In genomic region chr1:182146286-182146685, GRCh38 we compare ENCODE assay signal across 1 cellular context.
TF ChIP-seq lines count a peak whose summit lies in the region.

No MANE protein-coding gene starts in this region.

TF ChIP-seq in HepG2, 621 proteins besides CTCF, POLR2A, EP300 and RAD21 (continued from another document and continues in another):
- no peak for TF ChIP-seq ZBTB10 (CRISPR knock-in tag; IDR thresholded peaks at IDR 0.05; ENCODE audit: borderline replicate concordance)
- no peak for TF ChIP-seq GTF3A (CRISPR knock-in tag; conservative IDR thresholded peaks at IDR 0.05)
- no peak for TF ChIP-seq CEBPZ (IDR thresholded peaks at IDR 0.05; ENCODE audit: low read length)
- no peak for TF ChIP-seq KLF11 (CRISPR knock-in tag; IDR thresholded peaks at IDR 0.05)
- peak; percentile 86; the same call in 1 of the 2 replicates for TF ChIP-seq TP53 (CRISPR knock-in tag; conservative IDR thresholded peaks at IDR 0.05)
- TF ChIP-seq IRF2 (CRISPR knock-in tag; IDR thresholded peaks at IDR 0.05): no peak
- TF ChIP-seq PTBP1 (IDR thresholded peaks at IDR 0.05; ENCODE audit: low read depth, low read length, poor library complexity, severe bottlenecking): no peak
- TF ChIP-seq SUZ12 (IDR thresholded peaks at IDR 0.05; ENCODE audit: low read depth, low read length): no peak
- no peak for TF ChIP-seq EEA1 (CRISPR knock-in tag; IDR thresholded peaks at IDR 0.05; ENCODE audit: borderline replicate concordance)
- no peak for TF ChIP-seq PREB (CRISPR knock-in tag; IDR thresholded peaks at IDR 0.05)
- TF ChIP-seq ZNF317 (CRISPR knock-in tag; IDR thresholded peaks at IDR 0.05): no peak
- no peak for TF ChIP-seq SRSF1 (optimal IDR thresholded peaks at IDR 0.05; ENCODE audit: low read depth, low read length)
- no peak for TF ChIP-seq BRCA1 (CRISPR knock-in tag; IDR thresholded peaks at IDR 0.05)
- TF ChIP-seq CERS6 (CRISPR knock-in tag; IDR thresholded peaks at IDR 0.05): no peak
- no peak for TF ChIP-seq SMARCC2 (IDR thresholded peaks at IDR 0.05)
- TF ChIP-seq HOXA5 (CRISPR knock-in tag; IDR thresholded peaks at IDR 0.05): no peak
- peak; percentile 84; the same call in 1 of the 2 replicates for TF ChIP-seq HINFP (CRISPR knock-in tag; IDR thresholded peaks at IDR 0.05; ENCODE audit: low read depth)
- TF ChIP-seq ZNF468 (CRISPR knock-in tag; IDR thresholded peaks at IDR 0.05): no peak
- no peak for TF ChIP-seq JUN (CRISPR knock-in tag; IDR thresholded peaks at IDR 0.05)
- no peak for TF ChIP-seq RORA (CRISPR knock-in tag; IDR thresholded peaks at IDR 0.05)
- TF ChIP-seq TAF15 (IDR thresholded peaks at IDR 0.05; ENCODE audit: low read depth, low read length, poor library complexity, severe bottlenecking): no peak
- TF ChIP-seq ATF6 (CRISPR knock-in tag; conservative IDR thresholded peaks at IDR 0.05): no peak
- TF ChIP-seq ZNF326 (CRISPR knock-in tag; IDR thresholded peaks at IDR 0.05; ENCODE audit: borderline replicate concordance): no peak
- TF ChIP-seq GTF2F1 (IDR thresholded peaks at IDR 0.05; ENCODE audit: low read length): no peak
- TF ChIP-seq SOX13 (IDR thresholded peaks at IDR 0.05): no peak
- peak in 1 of 2 experiments; percentile 39; a peak in 1 of 4 replicates for TF ChIP-seq SOX13 (CRISPR knock-in tag; conservative IDR thresholded peaks at IDR 0.05 in 1 of 2, IDR thresholded peaks at IDR 0.05 in 1 of 2)
- TF ChIP-seq ZNF776 (CRISPR knock-in tag; IDR thresholded peaks at IDR 0.05): no peak
- no peak for TF ChIP-seq ZNF280B (CRISPR knock-in tag; IDR thresholded peaks at IDR 0.05; ENCODE audit: borderline replicate concordance)
- peak; percentile 89 for TF ChIP-seq ZNF644 (CRISPR knock-in tag; IDR thresholded peaks at IDR 0.05; ENCODE audit: low read depth)
- no peak for TF ChIP-seq NR1H2 (CRISPR knock-in tag; IDR thresholded peaks at IDR 0.05; ENCODE audit: borderline replicate concordance, low read depth)
- no peak for TF ChIP-seq ZNF773 (CRISPR knock-in tag; IDR thresholded peaks at IDR 0.05; ENCODE audit: borderline replicate concordance)
- no peak for TF ChIP-seq NFRKB (IDR thresholded peaks at IDR 0.05)
- 0 out of 2 replicates have a peak, but pooled peaks have one; percentile 17 for TF ChIP-seq ZNF331 (CRISPR knock-in tag; IDR thresholded peaks at IDR 0.05)
- TF ChIP-seq ZNF138 (CRISPR knock-in tag; IDR thresholded peaks at IDR 0.05; ENCODE audit: low read depth): no peak
- no peak for TF ChIP-seq MED13 (CRISPR knock-in tag; IDR thresholded peaks at IDR 0.05)
- peak; percentile 23; the same call in 1 of the 2 replicates for TF ChIP-seq FOXA3 (CRISPR knock-in tag; IDR thresholded peaks at IDR 0.05)
- no peak for TF ChIP-seq KDM6A (CRISPR knock-in tag; IDR thresholded peaks at IDR 0.05; ENCODE audit: low read depth)
- TF ChIP-seq AGO1 (IDR thresholded peaks at IDR 0.05; ENCODE audit: low read depth, low read length, poor library complexity, severe bottlenecking): no peak
- TF ChIP-seq GLI4 (CRISPR knock-in tag; IDR thresholded peaks at IDR 0.05; ENCODE audit: borderline replicate concordance): no peak
- TF ChIP-seq SAP130 (CRISPR knock-in tag; IDR thresholded peaks at IDR 0.05; ENCODE audit: low read depth): 0 out of 2 replicates have a peak, but pooled peaks have one; percentile 11
- TF ChIP-seq SMAD1 (CRISPR knock-in tag; IDR thresholded peaks at IDR 0.05; ENCODE audit: borderline replicate concordance, low read depth): no peak
- no peak for TF ChIP-seq ATRX (CRISPR knock-in tag; IDR thresholded peaks at IDR 0.05; ENCODE audit: borderline replicate concordance)
- TF ChIP-seq TRIM22 (IDR thresholded peaks at IDR 0.05): no peak
- TF ChIP-seq ZNF652 (CRISPR knock-in tag; IDR thresholded peaks at IDR 0.05; ENCODE audit: borderline replicate concordance, low read depth): no peak
- peak; percentile 41; the same call in 1 of the 2 replicates for TF ChIP-seq ZBTB37 (CRISPR knock-in tag; IDR thresholded peaks at IDR 0.05)
- TF ChIP-seq ZNF337 (CRISPR knock-in tag; IDR thresholded peaks at IDR 0.05; ENCODE audit: borderline replicate concordance, low read depth): no peak
- no peak for TF ChIP-seq ZNF577 (CRISPR knock-in tag; IDR thresholded peaks at IDR 0.05; ENCODE audit: borderline replicate concordance, low read depth)
- TF ChIP-seq CBX5 (CRISPR knock-in tag; IDR thresholded peaks at IDR 0.05; ENCODE audit: borderline replicate concordance): no peak
- TF ChIP-seq FOXA1 (IDR thresholded peaks at IDR 0.05): no peak
- TF ChIP-seq FOXA1 (CRISPR knock-in tag; IDR thresholded peaks at IDR 0.05): no peak
- no peak for TF ChIP-seq PHF21A (CRISPR knock-in tag; IDR thresholded peaks at IDR 0.05)
- TF ChIP-seq ZFP91 (CRISPR knock-in tag; IDR thresholded peaks at IDR 0.05; ENCODE audit: borderline replicate concordance): no peak
